8 cellular contexts compared by ENCODE assay signal in the genomic region with DNA sequence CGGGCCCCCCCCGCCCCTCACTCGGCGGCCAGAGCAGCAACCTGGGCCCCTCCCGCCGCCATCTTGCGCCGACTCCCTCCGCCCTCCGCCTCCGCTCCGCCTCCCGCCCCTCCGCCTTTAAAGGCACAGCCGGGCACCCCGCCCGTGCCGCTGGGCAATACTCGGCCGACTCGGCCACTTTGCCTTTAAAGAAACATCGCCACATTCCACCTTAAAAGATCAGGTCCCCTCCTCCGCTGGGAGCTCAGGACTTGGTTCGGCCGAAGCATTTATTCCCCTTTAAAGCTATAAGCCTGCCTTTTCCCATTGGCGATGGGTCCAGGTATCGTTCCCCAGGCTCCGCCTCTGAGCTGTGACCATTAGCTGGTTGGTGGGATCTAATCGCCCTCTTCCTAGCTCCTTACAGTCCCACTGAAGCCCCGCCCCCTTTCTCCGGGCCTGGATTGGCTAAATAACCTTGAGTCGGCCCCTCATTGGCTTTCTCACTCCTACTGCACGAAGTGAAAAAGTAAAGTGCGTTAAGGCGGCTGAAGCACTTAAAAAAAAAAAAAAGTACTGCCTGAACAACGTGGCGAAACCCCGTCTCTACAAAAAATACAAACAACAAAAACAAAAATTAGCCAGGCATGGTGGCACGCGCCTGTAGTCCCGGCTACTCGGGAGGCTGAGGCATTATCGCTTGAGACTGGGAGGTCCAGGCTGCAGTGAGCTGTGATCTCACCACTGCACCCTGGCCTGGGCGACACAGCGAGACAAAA. TPM values are rescaled to one million over a fixed set of nuclear protein-coding genes. Genes with fewer than 3 reads are reported as not detected.
DNase-seq lines count a peak whose midpoint lies in the region; ATAC-seq and TF ChIP-seq lines count a peak whose summit lies in the region.

Gene ZBTB22, minus strand, starts transcription at position 77 of the 758 bp plus-strand sequence. CDS start 828 bp downstream, outside the sequence.

- H3K9me3 ChIP-seq in CD8-positive, alpha-beta memory T cell (ENCODE audit: low read length): no peaks in the 10 kb centered on the region
- H3K9me3 ChIP-seq in NT2/D1 (ENCODE audit: insufficient read depth, low read length): no peaks in the 10 kb centered on the region
- no peaks in the 10 kb centered on the region for H3K9me3 ChIP-seq in endodermal cell (ENCODE audit: control insufficient read depth, low read length)

- POLR2A ChIA-PET in CD8-positive, alpha-beta memory T cell (lab: Charles Lee): interaction anchor here (0.6 to 2.9 kb wide), 18 partner anchors 18 to 1825 kb away, joined by 3 to 75 read pairs (median 4); partner anchors contain the start of genes B3GALT4, CUTA, ITPR3 and PFDN6

- ATAC-seq in GM21360 (IDR thresholded peaks at IDR 0.05; ENCODE audit: unreplicated experiment): peak; percentile 41

- peak within 1 kb of the TSS; percentile 72 for H3K27ac ChIP-seq in CD8-positive, alpha-beta memory T cell (ENCODE audit: low read depth, low read length)
- H3K27ac ChIP-seq in endodermal cell (ENCODE audit: low read depth, low read length): peak within 1 kb of the TSS; percentile 55

- TF ChIP-seq CTCF in endodermal cell (conservative IDR thresholded peaks at IDR 0.05): no peak

- peaks cover 0 to 3% of the 10 kb centered on the region in 2 donors for H3K27me3 Mint-ChIP-seq in CD8-positive, alpha-beta memory T cell
- peaks cover 11% of the 10 kb centered on the region for H3K27me3 Mint-ChIP-seq in endodermal cell (ENCODE audit: insufficient read depth)

- H3K36me3 ChIP-seq in CD8-positive, alpha-beta memory T cell (ENCODE audit: insufficient read depth, low read length): peaks cover 38% of the 10 kb centered on the region
- peaks cover 49% of the 10 kb centered on the region for H3K36me3 ChIP-seq in NT2/D1 (ENCODE audit: insufficient read depth, insufficient read length, low read length)
- H3K36me3 ChIP-seq in endodermal cell (ENCODE audit: control insufficient read depth, insufficient read depth, low read length): peaks cover 30% of the 10 kb centered on the region

- H3K36me3 Mint-ChIP-seq in CD8-positive, alpha-beta memory T cell: peaks cover 13 to 66% (median 15%) of the 10 kb centered on the region in 3 donors
- peaks cover 36% of the 10 kb centered on the region for H3K36me3 Mint-ChIP-seq in endodermal cell (ENCODE audit: low read depth)

- H3K4me1 Mint-ChIP-seq in CD8-positive, alpha-beta memory T cell: peaks cover 71 to 84% (median 71%) of the 10 kb centered on the region in 3 donors
- H3K4me1 Mint-ChIP-seq in endodermal cell: peaks cover 40% of the 10 kb centered on the region

- peak within 1 kb of the TSS; percentile 57 for H3K9ac ChIP-seq in NT2/D1 (ENCODE audit: insufficient read length, low read depth)
- peak within 1 kb of the TSS; percentile 31 for H3K9ac ChIP-seq in endodermal cell (ENCODE audit: extremely low read depth, low read length, poor library complexity, severe bottlenecking)

- CTCF ChIA-PET in CD8-positive, alpha-beta memory T cell (lab: Charles Lee): interaction anchor here (0.8 to 4.4 kb wide), 12 partner anchors 9 to 111 kb away, joined by 3 to 52 read pairs (median 4); partner anchors contain the start of genes RGL2, RPS18 and VPS52

- peak within 1 kb of the TSS; percentile 95 to 99 (median 98) for H3K27ac Mint-ChIP-seq in CD8-positive, alpha-beta memory T cell
- H3K27ac Mint-ChIP-seq in endodermal cell: peak within 1 kb of the TSS; percentile 99

- peaks cover 66% of the 10 kb centered on the region for H3K4me1 ChIP-seq in CD8-positive, alpha-beta memory T cell (ENCODE audit: insufficient read depth, low read length)
- H3K4me1 ChIP-seq in NT2/D1 (ENCODE audit: insufficient read depth, insufficient read length) (peaks cover 14% of the 10 kb centered on the region), endodermal cell (ENCODE audit: control insufficient read depth, insufficient read depth, low read length) (peaks cover 17% of the 10 kb centered on the region)

- no peaks in the 10 kb centered on the region for H3K9me3 Mint-ChIP-seq in CD8-positive, alpha-beta memory T cell
- no peaks in the 10 kb centered on the region for H3K9me3 Mint-ChIP-seq in endodermal cell

- 2 to 3% methylated on average over 21 to 45 of the region's 45 CpGs for WGBS in endodermal cell (ENCODE audit: insufficient coverage in 1 of 2, insufficient read length in 1 of 2), 2 experiments

- peak; percentile 94 to 97 (median 96) for DNase-seq in CD8-positive, alpha-beta memory T cell
- peak in 75 of 76 experiments; percentile 89 to 100 (median 98) for DNase-seq in HUDEP-2 (lab: John Stamatoyannopoulos, UW; ENCODE audit: unreplicated experiment in 76 of 76)
- peak; percentile 95 for DNase-seq in NT2/D1 (ENCODE audit: low read depth, low spot score)
- DNase-seq in activated CD8-positive, alpha-beta memory T cell treated with anti-CD3 and anti-CD28 coated beads, Interleukin-2, amount 50 U/mL, for 1 hour (ENCODE audit: extremely low read depth): peak; percentile 96
- DNase-seq in endodermal cell: peak; percentile 99
- peak; percentile 97 for DNase-seq in mesenteric fat pad (ENCODE audit: low spot score)
- DNase-seq in stimulated activated CD8-positive, alpha-beta memory T cell treated with anti-CD3 and anti-CD28 coated beads, Interleukin-15, amount 100 ng/mL, for 24 hours (ENCODE audit: low read depth): peak; percentile 75

- peak within 1 kb of the TSS; percentile 94 to 100 (median 100) for H3K4me3 Mint-ChIP-seq in CD8-positive, alpha-beta memory T cell
- H3K4me3 Mint-ChIP-seq in endodermal cell: peak within 1 kb of the TSS; percentile 87

- no peaks in the 10 kb centered on the region for H3K27me3 ChIP-seq in CD8-positive, alpha-beta memory T cell (ENCODE audit: insufficient read depth, low read length, poor library complexity, severe bottlenecking)
- H3K27me3 ChIP-seq in NT2/D1 (ENCODE audit: insufficient read depth, insufficient read length) (no peaks in the 10 kb centered on the region), endodermal cell (ENCODE audit: control insufficient read depth, insufficient read depth, low read length, poor library complexity, severe bottlenecking) (peaks cover 10% of the 10 kb centered on the region)

- H3K4me3 ChIP-seq in CD8-positive, alpha-beta memory T cell (ENCODE audit: low read length): peak within 1 kb of the TSS; percentile 100
- peak within 1 kb of the TSS; percentile 45 for H3K4me3 ChIP-seq in NT2/D1 (ENCODE audit: insufficient read length, low read depth)
- H3K4me3 ChIP-seq in endodermal cell (ENCODE audit: low read length): peak within 1 kb of the TSS; percentile 89

RNA-seq across cellular contexts. Expression of gene ZBTB22, which starts in this region (rescaled TPM):
- total RNA-seq in CD8-positive, alpha-beta memory T cell: 1 to 10 TPM; 6.9 to 7.8 TPM
- polyA plus RNA-seq in CD8-positive, alpha-beta memory T cell: 12.7 TPM
- total RNA-seq in endodermal cell (10 to 100 TPM; 15.2 to 19.8 TPM), mesenteric fat pad (12.1 TPM)
- polyA plus RNA-seq in endodermal cell (2013, experiment 1 of 2): 26.5 TPM
- polyA plus RNA-seq in endodermal cell (2013, experiment 2 of 2): 20.6 TPM

Comparison
In these comparisons a context has a peak if more than half of its experiments do, and no peak if none do; other contexts are left out.
1. Peak in every context shown above with its lines: DNase-seq, ATAC-seq, H3K4me3 ChIP-seq and H3K27ac ChIP-seq.
2. H3K4me3 ChIP-seq: peak in every context shown above with its lines; median percentile 100 in CD8-positive, alpha-beta memory T cell; 89 in endodermal cell; 45 in NT2/D1.